ENCODE assay signal across 34 cellular contexts in the genomic region with DNA sequence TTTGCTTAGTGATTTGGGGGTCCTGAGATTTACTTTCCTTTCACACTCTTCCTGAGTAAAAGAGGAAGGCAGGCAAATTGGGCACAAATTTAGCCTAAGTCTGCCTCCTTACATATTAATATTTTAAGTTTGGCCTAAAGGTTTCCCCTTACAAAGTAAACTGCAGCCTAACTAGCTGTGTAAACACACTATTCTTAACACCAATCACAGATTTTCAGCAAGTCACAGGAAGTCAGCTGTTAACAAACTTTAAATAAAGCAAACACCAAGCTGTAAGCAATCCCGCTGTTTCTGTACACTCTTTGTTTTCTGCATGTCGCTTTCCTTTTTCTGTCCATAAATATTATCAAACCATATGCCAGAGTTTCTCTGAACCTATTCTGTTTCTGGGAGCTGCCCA. TPM values are rescaled to one million over a fixed set of nuclear protein-coding genes. Genes with fewer than 3 reads are reported as not detected.
DNase-seq lines count a peak whose midpoint lies in the region; ATAC-seq, FAIRE-seq and TF ChIP-seq lines count a peak whose summit lies in the region.
"Had no signal": no experiment of that assay in that cellular context is flagged by ENCODE, and none has a peak within 500 bp of the region (broad histone marks: within the 10 kb centered on the region; RNA-seq: fewer than 3 reads in every experiment).

No MANE protein-coding gene starts in this region.

- POLR2A ChIA-PET in endothelial cell of umbilical vein (lab: Charles Lee), result no interaction called here

- H3K4me3 Mint-ChIP-seq in progenitor cell of endocrine pancreas (ENCODE audit: low read depth), result no peak overlapping the region
- H3K4me3 Mint-ChIP-seq: activated naive CD8-positive, alpha-beta T cell treated with anti-CD3 and anti-CD28 coated beads for 36 hours; naive thymus-derived CD4-positive, alpha-beta T cell; stimulated activated effector memory CD8-positive, alpha-beta T cell treated with anti-CD3 and anti-CD28 coated beads, Interleukin-12 subunit alpha, Interleukin-12 subunit beta, amount 100 ng/mL, for 72 hours had no signal

- H3K27ac ChIP-seq in RWPE2 (ENCODE audit: poor library complexity, severe bottlenecking) (peak overlapping the region; percentile 81), endothelial cell of umbilical vein (ENCODE audit: insufficient read depth, low read depth, low read length) (no peak overlapping the region)
- H3K27ac ChIP-seq: cardiac muscle cell, colonic mucosa, GM23248, heart left ventricle, WERI-Rb-1 had no signal

- peak overlapping the region; percentile 76 for H3K27ac Mint-ChIP-seq in progenitor cell of endocrine pancreas
- H3K27ac Mint-ChIP-seq: activated naive CD8-positive, alpha-beta T cell treated with anti-CD3 and anti-CD28 coated beads for 36 hours had no signal

- TF ChIP-seq POLR2A in endothelial cell of umbilical vein (IDR thresholded peaks at IDR 0.05; ENCODE audit: low read depth, low read length), result no peak

- no peak for TF ChIP-seq CTCF in RWPE2 (IDR thresholded peaks at IDR 0.05; ENCODE audit: poor library complexity, severe bottlenecking)
- no peak for TF ChIP-seq CTCF in endothelial cell of umbilical vein (IDR thresholded peaks at IDR 0.05; ENCODE audit: extremely low read depth in 1 of 2, insufficient read depth in 1 of 2, low read depth in 1 of 2, low read length in 2 of 2)
- TF ChIP-seq CTCF in progenitor cell of endocrine pancreas (IDR thresholded peaks at IDR 0.05; ENCODE audit: unreplicated experiment), result no peak

- BruUV-seq in endothelial cell of umbilical vein (replicated peaks; lab: Mats Ljungman, UMichigan), result no TSS peak

- H3K9me3 ChIP-seq in RWPE2 (ENCODE audit: severe bottlenecking) (no peaks in the 10 kb centered on the region), endothelial cell of umbilical vein (replicated peaks; ENCODE audit: control insufficient read depth, insufficient read depth, low read length) (no peaks in the 10 kb centered on the region)
- H3K9me3 ChIP-seq: colonic mucosa had no signal

- dilution Hi-C loops in endothelial cell of umbilical vein (cut with MboI; ENCODE audit: extremely low pct_ligation_motif_present, low sequenced_read_pairs), result no loop called here

- H3K36me3 ChIP-seq in RWPE2 (ENCODE audit: low read depth) (peaks cover 69% of the 10 kb centered on the region), endothelial cell of umbilical vein (ENCODE audit: control insufficient read depth in 2 of 2, extremely low read depth in 1 of 2, insufficient read depth in 2 of 2, low read length in 2 of 2) (peaks cover 0 to 5% of the 10 kb centered on the region in 2 experiments)
- H3K36me3 ChIP-seq: colonic mucosa had no signal

- H4K20me1 ChIP-seq in endothelial cell of umbilical vein (replicated peaks; ENCODE audit: control insufficient read depth, extremely low read depth, insufficient read depth, low read length), result no peaks in the 10 kb centered on the region

- H3K4me1 Mint-ChIP-seq in progenitor cell of endocrine pancreas (ENCODE audit: low read depth), result peaks cover 20% of the 10 kb centered on the region
- H3K4me1 Mint-ChIP-seq: stimulated activated effector memory CD8-positive, alpha-beta T cell treated with anti-CD3 and anti-CD28 coated beads, Interleukin-12 subunit alpha, Interleukin-12 subunit beta, amount 100 ng/mL, for 72 hours had no signal

- H3K4me1 ChIP-seq in RWPE2 (ENCODE audit: insufficient read depth, poor library complexity, severe bottlenecking), result peaks cover 40% of the 10 kb centered on the region
- no peaks in the 10 kb centered on the region for H3K4me1 ChIP-seq in endothelial cell of umbilical vein (ENCODE audit: control insufficient read depth, extremely low read depth, insufficient read depth, low read length)
- H3K4me1 ChIP-seq: colonic mucosa had no signal

- peaks cover 20% of the 10 kb centered on the region for H3K36me3 Mint-ChIP-seq in progenitor cell of endocrine pancreas (ENCODE audit: insufficient read depth)

- no peak overlapping the region for H3K4me2 ChIP-seq in endothelial cell of umbilical vein (ENCODE audit: insufficient read depth, low read length)

- CTCF ChIA-PET in endothelial cell of umbilical vein (lab: Charles Lee), result interaction anchor here (1.2 kb wide), 1 partner anchor 10 kb away, joined by 4 read pairs; no protein-coding TSS in a partner anchor

- ATAC-seq in RWPE2 (ENCODE audit: low read depth) (no peak), HG03571 (IDR thresholded peaks at IDR 0.05; ENCODE audit: unreplicated experiment) (no peak)
- ATAC-seq: esophagus mucosa; heart left ventricle; naive thymus-derived CD4-positive, alpha-beta T cell; stimulated activated effector memory CD8-positive, alpha-beta T cell treated with anti-CD3 and anti-CD28 coated beads, Interleukin-12 subunit alpha, Interleukin-12 subunit beta, amount 100 ng/mL, for 72 hours had no signal

- H2AFZ ChIP-seq in endothelial cell of umbilical vein (ENCODE audit: low read depth, low read length), result no peak overlapping the region
- H2AFZ ChIP-seq: GM23248 had no signal

- H3K4me3 ChIP-seq in RWPE2 (ENCODE audit: severe bottlenecking), result no peak overlapping the region
- H3K4me3 ChIP-seq in endothelial cell of umbilical vein (replicated peaks in 1 of 3; ENCODE audit: insufficient read depth in 1 of 3, low read depth in 1 of 3, low read length in 3 of 3), result no peak overlapping the region
- H3K4me3 ChIP-seq: cardiac muscle cell, colonic mucosa, GM23248, heart left ventricle had no signal

- intact Hi-C loops in endothelial cell of umbilical vein (cut with micrococcal nuclease), result no loop called here

- DNase-seq in NCI-H510A treated with DMSO at 0.1 percent for 48 hours (lab: John Stamatoyannopoulos, UW), result peak; percentile 34
- DNase-seq in NCI-H510A (lab: John Stamatoyannopoulos, UW), result no peak
- DNase-seq in RWPE2 (ENCODE audit: low spot score), result no peak
- no peak for DNase-seq in endothelial cell of umbilical vein (ENCODE audit: low read depth, low spot score)
- DNase-seq in progenitor cell of endocrine pancreas (ENCODE audit: low spot score, unreplicated experiment), result no peak
- no peak for DNase-seq in NCI-H2081 treated with DMSO at 0.1 percent for 48 hours (lab: John Stamatoyannopoulos, UW)
- DNase-seq in putamen (ENCODE audit: low spot score), result no peak
- DNase-seq: 8988T; activated CD4-positive, alpha-beta T cell treated with anti-CD3 and anti-CD28 coated beads for 4 hours; activated effector memory CD4-positive, alpha-beta T cell treated with anti-CD3 and anti-CD28 coated beads, Interleukin-2, amount 50 U/mL, for 16 hours; activated naive CD8-positive, alpha-beta T cell treated with anti-CD3 and anti-CD28 coated beads for 36 hours; activated T-cell treated with anti-CD3 and anti-CD28 coated beads for 4 hours; anterior cingulate cortex; colonic mucosa; effector memory CD4-positive, alpha-beta T cell; GM23248; heart left ventricle; naive thymus-derived CD4-positive, alpha-beta T cell; NCI-H1105 treated with DMSO at 0.1 percent for 48 hours; NCI-H187 treated with DMSO at 0.1 percent for 48 hours; SIG-M5; stimulated activated CD4-positive, alpha-beta T cell treated with anti-CD3 and anti-CD28 coated beads, Interleukin-15, amount 100 ng/mL, for 24 hours; stimulated activated CD4-positive, alpha-beta T cell treated with anti-CD3 and anti-CD28 coated beads, Interleukin-4, amount 100 ng/mL, for 4 hours; T1000; trophoblast cell; WERI-Rb-1 had no signal

- peak; percentile 49 for FAIRE-seq in endothelial cell of umbilical vein (lab: Jason Lieb, UNC)
- FAIRE-seq: RCC 7860 had no signal

- H3K9me3 Mint-ChIP-seq in progenitor cell of endocrine pancreas (ENCODE audit: low read depth), result peaks cover 7% of the 10 kb centered on the region
- H3K9me3 Mint-ChIP-seq: activated naive CD8-positive, alpha-beta T cell treated with anti-CD3 and anti-CD28 coated beads for 36 hours; stimulated activated effector memory CD8-positive, alpha-beta T cell treated with anti-CD3 and anti-CD28 coated beads, Interleukin-12 subunit alpha, Interleukin-12 subunit beta, amount 100 ng/mL, for 72 hours had no signal

- no peaks in the 10 kb centered on the region for H3K27me3 Mint-ChIP-seq in progenitor cell of endocrine pancreas
- H3K27me3 Mint-ChIP-seq: activated naive CD8-positive, alpha-beta T cell treated with anti-CD3 and anti-CD28 coated beads for 36 hours; naive thymus-derived CD4-positive, alpha-beta T cell had no signal

- H3K79me2 ChIP-seq in endothelial cell of umbilical vein (ENCODE audit: control insufficient read depth, insufficient read depth, low read length), result no peaks in the 10 kb centered on the region

- H3K9ac ChIP-seq in endothelial cell of umbilical vein (replicated peaks; ENCODE audit: extremely low read depth, insufficient read depth, low read length), result no peak overlapping the region
- H3K9ac ChIP-seq: GM23248 had no signal

- peaks cover 2% of the 10 kb centered on the region for H3K9me1 ChIP-seq in endothelial cell of umbilical vein (replicated peaks; ENCODE audit: control insufficient read depth, extremely low read depth, insufficient read depth, low read length)

- H3K27me3 ChIP-seq in RWPE2 (ENCODE audit: insufficient read depth, poor library complexity, severe bottlenecking), result no peaks in the 10 kb centered on the region
- no peaks in the 10 kb centered on the region for H3K27me3 ChIP-seq in endothelial cell of umbilical vein (ENCODE audit: control insufficient read depth in 2 of 2, insufficient read depth in 2 of 2, low read length in 2 of 2)
- H3K27me3 ChIP-seq: cardiac muscle cell, colonic mucosa, heart left ventricle had no signal

TF ChIP-seq in endothelial cell of umbilical vein, 7 proteins besides CTCF, POLR2A, EP300 and RAD21 (continues in another document):
- TF ChIP-seq JUN (IDR thresholded peaks at IDR 0.05; ENCODE audit: borderline replicate concordance, insufficient read depth, insufficient read length, low read depth), result no peak

RNA-seq across cellular contexts. Expression of a gene that starts 45.1 kb away (rescaled TPM):
- total RNA-seq in endothelial cell of umbilical vein (not detected in 2 replicates), progenitor cell of endocrine pancreas (0.91 and 1.5 TPM in 2 replicates)
- polyA plus RNA-seq in endothelial cell of umbilical vein, result 0.06 and 0.08 TPM in 2 replicates
- polyA plus RNA-seq in endothelial cell of umbilical vein (2011; cell fraction: cytosol; rRNA removed), result not detected in 2 replicates
- 0.04 and 0.21 TPM in 2 replicates for polyA plus RNA-seq in endothelial cell of umbilical vein (2011; cell fraction: nucleus; rRNA removed)
- 0.12 TPM in 1 of 2 replicates, not detected in the other for polyA plus RNA-seq in endothelial cell of umbilical vein (2012)
- polyA minus RNA-seq in endothelial cell of umbilical vein, result not detected in 2 replicates
- polyA minus RNA-seq in endothelial cell of umbilical vein (2011; cell fraction: cytosol; rRNA and poly(A)+ RNA removed), result not detected
- not detected in 2 replicates for polyA minus RNA-seq in endothelial cell of umbilical vein (2011; cell fraction: nucleus; rRNA and poly(A)+ RNA removed)
- total RNA-seq: colonic mucosa, kidney epithelial cell, M059J, pulmonary artery endothelial cell had no signal
- polyA plus RNA-seq: naive thymus-derived CD4-positive, alpha-beta T cell had no signal

RNA-seq across cellular contexts. Expression of a gene that starts 48.4 kb away (rescaled TPM):
- total RNA-seq in endothelial cell of umbilical vein, result 35.5 and 38.4 TPM in 2 replicates
- polyA plus RNA-seq in endothelial cell of umbilical vein, result 13.5 and 13.6 TPM in 2 replicates
- 12.2 and 13.1 TPM in 2 replicates for polyA plus RNA-seq in endothelial cell of umbilical vein (2011; cell fraction: cytosol; rRNA removed)
- 49.6 and 55.3 TPM in 2 replicates for polyA plus RNA-seq in endothelial cell of umbilical vein (2011; cell fraction: nucleus; rRNA removed)
- 25.6 and 28.0 TPM in 2 replicates for polyA plus RNA-seq in endothelial cell of umbilical vein (2012)
- 68.4 and 75.6 TPM in 2 replicates for polyA minus RNA-seq in endothelial cell of umbilical vein
- 43.8 TPM for polyA minus RNA-seq in endothelial cell of umbilical vein (2011; cell fraction: cytosol; rRNA and poly(A)+ RNA removed)
- 49.2 and 55.8 TPM in 2 replicates for polyA minus RNA-seq in endothelial cell of umbilical vein (2011; cell fraction: nucleus; rRNA and poly(A)+ RNA removed)
- 65.3 and 66.4 TPM in 2 replicates for total RNA-seq in progenitor cell of endocrine pancreas
